Comparison of ENCODE assay signal across 15 cellular contexts in genomic region chr3:25962255-25962654, GRCh38.
DNase-seq lines count a peak whose midpoint lies in the region; ATAC-seq and TF ChIP-seq lines count a peak whose summit lies in the region.
"Had no signal": no experiment of that assay in that cellular context is flagged by ENCODE, and none has a peak within 500 bp of the region (broad histone marks: within the 10 kb centered on the region; RNA-seq: fewer than 3 reads in every experiment).

No MANE protein-coding gene starts in this region.

- H3K27me3 Mint-ChIP-seq in glutamatergic neuron (ENCODE audit: unreplicated experiment): no peaks in the 10 kb centered on the region
- H3K27me3 Mint-ChIP-seq: activated CD8-positive, alpha-beta T cell treated with anti-CD3 and anti-CD28 coated beads for 36 hours; naive B cell; T-helper 17 cell had no signal

- no peak overlapping the region for H3K27ac Mint-ChIP-seq in glutamatergic neuron (ENCODE audit: unreplicated experiment)
- H3K27ac Mint-ChIP-seq: activated CD8-positive, alpha-beta T cell treated with anti-CD3 and anti-CD28 coated beads for 36 hours; naive B cell; T-helper 17 cell had no signal

- ATAC-seq in GM18907 (IDR thresholded peaks at IDR 0.05; ENCODE audit: unreplicated experiment): no peak
- ATAC-seq: activated CD8-positive, alpha-beta T cell treated with anti-CD3 and anti-CD28 coated beads for 36 hours; esophagus mucosa; T-helper 17 cell had no signal

- intact Hi-C loops in stomach (cut with DNase I; ENCODE audit: low total_unique reads): no loop called here

- no peaks in the 10 kb centered on the region for H3K36me3 ChIP-seq in stomach
- H3K36me3 ChIP-seq: transverse colon had no signal

- no peaks in the 10 kb centered on the region for H3K9me3 ChIP-seq in stomach
- H3K9me3 ChIP-seq: transverse colon had no signal

- peak; percentile 6 for DNase-seq in NCI-H2227 (lab: John Stamatoyannopoulos, UW; ENCODE audit: unreplicated experiment)
- DNase-seq in NCI-H2227 treated with DMSO at 0.1 percent for 48 hours (lab: John Stamatoyannopoulos, UW): no peak
- peak; percentile 0 for DNase-seq in NCI-H748 treated with DMSO at 0.1 percent for 48 hours (lab: John Stamatoyannopoulos, UW)
- no peak for DNase-seq in glutamatergic neuron
- no peak for DNase-seq in stomach
- DNase-seq in central memory CD4-positive, alpha-beta T cell: no peak
- no peak for DNase-seq in foreskin fibroblast
- DNase-seq: activated CD8-positive, alpha-beta T cell treated with anti-CD3 and anti-CD28 coated beads for 36 hours; naive B cell; T-helper 17 cell; transverse colon had no signal

- H3K4me3 Mint-ChIP-seq in glutamatergic neuron (ENCODE audit: unreplicated experiment): no peak overlapping the region
- H3K4me3 Mint-ChIP-seq: activated CD8-positive, alpha-beta T cell treated with anti-CD3 and anti-CD28 coated beads for 36 hours; naive B cell; T-helper 17 cell had no signal

- H3K4me1 ChIP-seq in stomach: no peaks in the 10 kb centered on the region
- H3K4me1 ChIP-seq: transverse colon had no signal

- no peaks in the 10 kb centered on the region for H3K9me3 Mint-ChIP-seq in glutamatergic neuron (ENCODE audit: unreplicated experiment)
- H3K9me3 Mint-ChIP-seq: activated CD8-positive, alpha-beta T cell treated with anti-CD3 and anti-CD28 coated beads for 36 hours; naive B cell had no signal

- no peaks in the 10 kb centered on the region for H3K36me3 Mint-ChIP-seq in glutamatergic neuron (ENCODE audit: unreplicated experiment)
- H3K36me3 Mint-ChIP-seq: naive B cell had no signal

- TF ChIP-seq EP300 in stomach (IDR thresholded peaks at IDR 0.05): no peak

- TF ChIP-seq CTCF in glutamatergic neuron (IDR thresholded peaks at IDR 0.05; ENCODE audit: partially characterized antibody, unreplicated experiment) (peak; percentile 25), stomach (IDR thresholded peaks at IDR 0.05) (peak in 5 of 7 experiments; percentile 8 to 41 (median 24)), foreskin fibroblast (IDR thresholded peaks at IDR 0.05; ENCODE audit: low read depth, low read length) (no peak)

- no peaks in the 10 kb centered on the region for H3K27me3 ChIP-seq in stomach
- H3K27me3 ChIP-seq: transverse colon had no signal

- H3K4me1 Mint-ChIP-seq in glutamatergic neuron (ENCODE audit: low read depth, unreplicated experiment): no peaks in the 10 kb centered on the region
- H3K4me1 Mint-ChIP-seq: naive B cell, T-helper 17 cell had no signal

- no peak overlapping the region for H3K27ac ChIP-seq in stomach
- H3K27ac ChIP-seq: HL-60, skin epidermis, transverse colon had no signal

- WGBS in stomach, 5 donors: 45 to 60% (median 56%) methylated on average over 4 of the region's 4 CpGs

- H3K4me3 ChIP-seq in stomach (no peak overlapping the region), foreskin fibroblast (ENCODE audit: low read depth in 1 of 2, low read length in 2 of 2) (no peak overlapping the region)
- H3K4me3 ChIP-seq: skin epidermis, transverse colon had no signal

- TF ChIP-seq POLR2A in stomach (IDR thresholded peaks at IDR 0.05): no peak

Comparison
In these comparisons a context has a peak if more than half of its experiments do, and no peak if none do; other contexts are left out.
1. DNase-seq: peak in NCI-H2227 (single experiment) and NCI-H748 treated with DMSO at 0.1 percent for 48 hours (single experiment); none in NCI-H2227 treated with DMSO at 0.1 percent for 48 hours (single experiment), glutamatergic neuron (single experiment), stomach (single experiment), central memory CD4-positive, alpha-beta T cell (single experiment) and foreskin fibroblast (0 of 2).